Comparison of ENCODE assay signal across 8 cellular contexts in genomic region chr5:34929720-34930526, GRCh38. TPM values are rescaled to one million over a fixed set of nuclear protein-coding genes. Genes with fewer than 3 reads are reported as not detected.
DNase-seq lines count a peak whose midpoint lies in the region; ATAC-seq, FAIRE-seq and TF ChIP-seq lines count a peak whose summit lies in the region.

No MANE protein-coding gene starts in this region.

- TF ChIP-seq CTCF in LNCaP clone FGC (IDR thresholded peaks at IDR 0.05; ENCODE audit: control insufficient read depth, extremely low read depth, insufficient read depth): no peak
- TF ChIP-seq CTCF in foreskin keratinocyte (conservative IDR thresholded peaks at IDR 0.05): no peak

- FAIRE-seq in H54 (lab: Jason Lieb, UNC): no peak

- H3K27me3 ChIP-seq in foreskin keratinocyte: no peaks in the 10 kb centered on the region
- H3K27me3 ChIP-seq in neuron (ENCODE audit: insufficient read depth, low read length): no peaks in the 10 kb centered on the region
- H3K27me3 ChIP-seq in subcutaneous abdominal adipose tissue (ENCODE audit: control insufficient read depth in 5 of 5, insufficient read depth in 4 of 5, low read length in 5 of 5): no peaks in the 10 kb centered on the region

- H3K4me1 ChIP-seq in foreskin keratinocyte (peaks cover 9% of the 10 kb centered on the region), neuron (ENCODE audit: insufficient read depth, low read length) (peaks cover 15% of the 10 kb centered on the region), subcutaneous abdominal adipose tissue (ENCODE audit: control insufficient read depth in 5 of 5, insufficient read depth in 5 of 5, low read length in 5 of 5) (peaks cover 0 to 20% (median 19%) of the 10 kb centered on the region in 5 donors)

- peak overlapping the region; percentile 77 for H2AFZ ChIP-seq in neuron (ENCODE audit: low read depth, low read length)

- peak overlapping the region; percentile 64 for H3K27ac ChIP-seq in foreskin keratinocyte
- H3K27ac ChIP-seq in subcutaneous abdominal adipose tissue (ENCODE audit: low read depth, low read length): peak overlapping the region; percentile 87

- no peaks in the 10 kb centered on the region for H3K9me3 ChIP-seq in neuron (ENCODE audit: low read length)
- H3K9me3 ChIP-seq in subcutaneous abdominal adipose tissue (ENCODE audit: control insufficient read depth in 5 of 5, low read length in 5 of 5): no peaks in the 10 kb centered on the region

- H3K4me3 ChIP-seq in LNCaP clone FGC (ENCODE audit: low read depth, low read length) (peak overlapping the region; percentile 79), neuron (ENCODE audit: low read length) (peak overlapping the region; percentile 95), subcutaneous abdominal adipose tissue (ENCODE audit: low read depth in 1 of 5, low read length in 5 of 5) (peak overlapping the region; percentile 80 to 98 (median 84))

- peak; percentile 43 for TF ChIP-seq POLR2A in H54 (IDR thresholded peaks at IDR 0.05; ENCODE audit: low read depth, low read length)

- peak; percentile 85 for DNase-seq in G401 (ENCODE audit: low spot score)
- peak; percentile 86 for DNase-seq in H54 (ENCODE audit: insufficient read length, low spot score)
- peak; percentile 72 for DNase-seq in LNCaP clone FGC (ENCODE audit: low read depth)
- DNase-seq in SIG-M5 (lab: John Stamatoyannopoulos, UW): peak; percentile 25
- peak; percentile 69 for DNase-seq in activated gamma-delta T cell treated with anti-CD3 and anti-CD28 coated beads, Interleukin-2, amount 50 U/mL, for 16 hours (ENCODE audit: low read depth)
- peak; percentile 55 to 65 for DNase-seq in foreskin keratinocyte

- peak overlapping the region; percentile 75 to 97 (median 88) for H3K9ac ChIP-seq in subcutaneous abdominal adipose tissue (ENCODE audit: low read length in 5 of 5)

- in situ Hi-C loops in G401 (cut with HindIII; ENCODE audit: low sequenced_read_pairs): no loop called here

- H3K36me3 ChIP-seq in neuron (ENCODE audit: insufficient read depth, low read length) (peaks cover 26% of the 10 kb centered on the region), subcutaneous abdominal adipose tissue (ENCODE audit: control insufficient read depth in 5 of 5, insufficient read depth in 5 of 5, low read length in 5 of 5) (peaks cover 9 to 21% (median 15%) of the 10 kb centered on the region in 5 donors)

- ATAC-seq in foreskin keratinocyte: peak; percentile 70

RNA-seq across cellular contexts. Expression of gene DNAJC21, which starts 0.6 kb away (rescaled TPM):
- total RNA-seq in G401 (2014; rRNA removed; shearing (Covaris generic)): 10.1 and 16.3 TPM in 2 replicates
- total RNA-seq in foreskin keratinocyte: 44.2 and 60.1 TPM in 2 replicates
- polyA plus RNA-seq in foreskin keratinocyte: 20.7 and 26.8 TPM in 2 replicates

RNA-seq across cellular contexts. Expression of gene BRIX1, which starts 14.4 kb away (rescaled TPM):
- 64.2 and 66.5 TPM in 2 replicates for total RNA-seq in G401 (2014; rRNA removed; shearing (Covaris generic))
- 47.1 and 57.6 TPM in 2 replicates for total RNA-seq in foreskin keratinocyte
- polyA plus RNA-seq in foreskin keratinocyte: 39.2 and 56.3 TPM in 2 replicates

RNA-seq across cellular contexts. Expression of gene RAD1, which starts 14.6 kb away (rescaled TPM):
- total RNA-seq in G401 (2014; rRNA removed; shearing (Covaris generic)): 35.3 and 38.9 TPM in 2 replicates
- total RNA-seq in foreskin keratinocyte: 26.1 and 29.1 TPM in 2 replicates
- 17.8 and 21.8 TPM in 2 replicates for polyA plus RNA-seq in foreskin keratinocyte

Comparison
In these comparisons a context has a peak if more than half of its experiments do, and no peak if none do; other contexts are left out.
1. Peak in every context shown above with its lines: DNase-seq, ATAC-seq, H3K4me3 ChIP-seq and H3K27ac ChIP-seq.
2. DNase-seq: peak in every context shown above with its lines; median percentile 86 in H54; 85 in G401; 72 in LNCaP clone FGC; 69 in activated gamma-delta T cell treated with anti-CD3 and anti-CD28 coated beads, Interleukin-2, amount 50 U/mL, for 16 hours; 60 in foreskin keratinocyte; 25 in SIG-M5.